In the genomic region with DNA sequence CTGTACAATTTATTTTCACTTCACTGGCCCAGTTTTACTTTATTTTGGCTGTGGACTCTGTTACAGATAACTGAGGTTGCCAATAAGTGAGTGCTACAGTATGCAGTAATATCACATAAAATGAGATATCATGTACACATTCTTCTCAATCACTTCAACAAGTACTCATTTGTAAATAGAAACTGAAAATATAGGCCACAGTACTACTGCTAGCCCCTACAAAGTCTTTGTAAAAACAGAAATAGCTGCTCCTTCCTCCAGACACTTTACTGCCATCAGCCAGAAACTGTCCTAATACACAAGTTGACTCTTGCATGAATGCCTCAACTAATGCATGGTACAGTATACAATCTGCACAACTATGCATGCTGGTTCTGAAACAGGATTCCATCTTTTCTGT, we compare ENCODE assay signal across 14 cellular contexts.
DNase-seq lines count a peak whose midpoint lies in the region; ATAC-seq and FAIRE-seq lines count a peak whose summit lies in the region.
"Had no signal": no experiment of that assay in that cellular context is flagged by ENCODE, and none has a peak within 500 bp of the region (broad histone marks: within the 10 kb centered on the region; RNA-seq: fewer than 3 reads in every experiment).

No MANE protein-coding gene starts in this region.

- ATAC-seq in GM19468 (IDR thresholded peaks at IDR 0.05; ENCODE audit: extremely low read depth, unreplicated experiment) (peak; percentile 40), HG03025 (IDR thresholded peaks at IDR 0.05; ENCODE audit: low FRiP score, unreplicated experiment) (peak; percentile 56)

- DNase-seq in GM18507 (ENCODE audit: extremely low spot score, insufficient read length, low read depth) = no peak
- DNase-seq in OCI-M1 (lab: John Stamatoyannopoulos, UW) = peak; percentile 29
- DNase-seq in DMS 273 treated with DMSO at 0.1 percent for 48 hours (lab: John Stamatoyannopoulos, UW) = no peak
- no peak for DNase-seq in NCI-H2227 treated with DMSO at 0.1 percent for 48 hours (lab: John Stamatoyannopoulos, UW)
- DNase-seq in glomerular visceral epithelial cell (ENCODE audit: extremely low spot score) = no peak
- no peak for DNase-seq in germinal center (ENCODE audit: low spot score)
- DNase-seq: CD8-positive, alpha-beta memory T cell; MV-4-11; NCI-H510A treated with DMSO at 0.1 percent for 48 hours; SHP77 treated with DMSO at 0.1 percent for 48 hours had no signal

- FAIRE-seq in GM18507 (lab: Jason Lieb, UNC) = peak; percentile 72
- FAIRE-seq: bronchial epithelial cell, endothelial cell of umbilical vein had no signal
